15 cellular contexts compared by ENCODE assay signal in the genomic region with DNA sequence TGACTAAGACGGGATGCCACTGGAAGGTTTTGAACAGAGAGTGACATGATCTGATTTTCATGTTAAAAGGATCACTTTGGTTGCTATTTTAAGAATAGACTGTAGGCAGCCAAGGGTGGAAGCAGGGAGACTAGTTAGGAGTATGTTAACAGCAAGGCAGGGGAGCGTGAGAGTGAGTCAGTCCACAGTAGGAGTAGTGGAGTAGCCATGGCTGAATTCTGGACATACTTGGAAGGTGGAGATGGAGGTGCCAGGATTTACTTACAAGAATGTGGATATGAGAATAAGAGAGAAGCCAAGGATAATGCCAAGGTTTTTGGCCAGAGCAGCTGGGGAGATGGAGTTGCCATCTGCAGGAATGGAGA.
DNase-seq lines count a peak whose midpoint lies in the region; ATAC-seq lines count a peak whose summit lies in the region.
"Had no signal": no experiment of that assay in that cellular context is flagged by ENCODE, and none has a peak within 500 bp of the region (broad histone marks: within the 10 kb centered on the region; RNA-seq: fewer than 3 reads in every experiment).

No MANE protein-coding gene starts in this region.

- H3K4me1 Mint-ChIP-seq in activated T-helper 17 cell treated with anti-CD3 and anti-CD28 coated beads, Interleukin-2, amount 50 U/mL, for 72 hours = peaks cover 26% of the 10 kb centered on the region

- ATAC-seq in activated T-helper 17 cell treated with anti-CD3 and anti-CD28 coated beads, Interleukin-2, amount 50 U/mL, for 72 hours (replicated peaks) = no peak
- ATAC-seq in GM19023 (IDR thresholded peaks at IDR 0.05; ENCODE audit: unreplicated experiment) = no peak
- no peak for ATAC-seq in GM19452 (IDR thresholded peaks at IDR 0.05; ENCODE audit: unreplicated experiment)
- ATAC-seq in HG03521 (IDR thresholded peaks at IDR 0.05; ENCODE audit: unreplicated experiment) = no peak
- ATAC-seq: pancreas had no signal

- H3K27ac Mint-ChIP-seq in activated T-helper 17 cell treated with anti-CD3 and anti-CD28 coated beads, Interleukin-2, amount 50 U/mL, for 72 hours = peak overlapping the region; percentile 58
- H3K27ac Mint-ChIP-seq: T-helper 1 cell treated with Interleukin-12 subunit alpha and Interleukin-12 subunit beta and Interleukin-4 antibody, amounts not matched to agents 30 μg/mL and 1 μg/mL, for 36 hours had no signal

- H3K9me3 Mint-ChIP-seq in activated T-helper 17 cell treated with anti-CD3 and anti-CD28 coated beads, Interleukin-2, amount 50 U/mL, for 72 hours = no peaks in the 10 kb centered on the region

- peak overlapping the region; percentile 39 for H3K4me3 Mint-ChIP-seq in activated T-helper 17 cell treated with anti-CD3 and anti-CD28 coated beads, Interleukin-2, amount 50 U/mL, for 72 hours
- H3K4me3 Mint-ChIP-seq: T-helper 1 cell treated with Interleukin-12 subunit alpha and Interleukin-12 subunit beta and Interleukin-4 antibody, amounts not matched to agents 30 μg/mL and 1 μg/mL, for 36 hours had no signal

- peaks cover 22% of the 10 kb centered on the region for H3K36me3 Mint-ChIP-seq in activated T-helper 17 cell treated with anti-CD3 and anti-CD28 coated beads, Interleukin-2, amount 50 U/mL, for 72 hours (ENCODE audit: low read depth)

- no peaks in the 10 kb centered on the region for H3K27me3 Mint-ChIP-seq in activated T-helper 17 cell treated with anti-CD3 and anti-CD28 coated beads, Interleukin-2, amount 50 U/mL, for 72 hours

- peak; percentile 78 for DNase-seq in A172 (ENCODE audit: low spot score)
- peak; percentile 72 for DNase-seq in ELR (ENCODE audit: low read depth)
- peak; percentile 87 for DNase-seq in glomerular visceral epithelial cell (ENCODE audit: extremely low spot score)
- DNase-seq in NCI-H187 (lab: John Stamatoyannopoulos, UW) = no peak
- DNase-seq: amygdala; BE2C; effector CD8-positive, alpha-beta T cell; NCI-H2107; pancreas; stimulated activated CD4-positive, alpha-beta T cell treated with anti-CD3 and anti-CD28 coated beads, Interleukin-1b, Interleukin-23, amount 100 ng/mL, for 48 hours had no signal

Comparison
In these comparisons a context has a peak if more than half of its experiments do, and no peak if none do; other contexts are left out.
1. DNase-seq: peak in A172 (single experiment), ELR (single experiment) and glomerular visceral epithelial cell (single experiment); none in NCI-H187 (0 of 2).